ENCODE assay signal across 9 cellular contexts in the genomic region with DNA sequence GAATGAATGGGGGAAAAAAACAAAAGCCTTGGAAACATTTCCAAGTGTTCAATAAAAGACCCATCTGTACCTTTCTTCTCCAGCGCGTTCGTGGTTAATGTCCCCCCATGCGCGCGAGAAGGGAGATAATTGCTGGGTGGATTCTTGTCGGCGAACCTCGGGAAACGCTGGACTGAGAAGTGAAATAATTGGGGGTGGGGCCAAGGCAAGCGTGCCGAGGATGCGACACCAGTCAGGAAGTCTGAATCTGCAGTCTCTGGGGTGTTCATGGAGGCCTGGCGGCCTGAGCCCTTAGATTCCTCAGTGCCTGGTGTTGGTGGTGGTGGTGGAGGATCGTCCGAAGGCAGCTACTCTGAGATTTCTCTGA. TPM values are rescaled to one million over a fixed set of nuclear protein-coding genes. Genes with fewer than 3 reads are reported as not detected.
A peak's percentile ranks its signal among the peaks of the same experiment; 100 is the strongest.
DNase-seq lines count a peak whose midpoint lies in the region; TF ChIP-seq lines count a peak whose summit lies in the region.
"Had no signal": no experiment of that assay in that cellular context is flagged by ENCODE, and none has a peak within 500 bp of the region (broad histone marks: within the 10 kb centered on the region; RNA-seq: fewer than 3 reads in every experiment).

No MANE protein-coding gene starts in this region.

- POLR2A ChIA-PET in CD4-positive, alpha-beta memory T cell (lab: Charles Lee; ENCODE audit: partially characterized antibody) = no interaction called here

- no peaks in the 10 kb centered on the region for H3K36me3 Mint-ChIP-seq in CD4-positive, alpha-beta memory T cell

- H3K4me3 ChIP-seq in CD4-positive, alpha-beta memory T cell (ENCODE audit: low read length in 2 of 2) = no peak overlapping the region
- H3K4me3 ChIP-seq in H7 (ENCODE audit: insufficient read depth, low read depth, low read length) (peak overlapping the region; percentile 43; the same call in 1 of the 2 replicates), SJSA1 (peak overlapping the region; percentile 15; the same call in 1 of the 2 replicates), lower leg skin (ENCODE audit: low read depth, poor library complexity, severe bottlenecking) (no peak overlapping the region)

- CTCF ChIA-PET in CD4-positive, alpha-beta memory T cell (lab: Charles Lee; ENCODE audit: partially characterized antibody) = interaction anchor here (1.2 to 1.3 kb wide), 2 partner anchors 8 to 182 kb away, joined by 5 read pairs; no protein-coding TSS in a partner anchor

- no peak for TF ChIP-seq POLR2A in lower leg skin (IDR thresholded peaks at IDR 0.05)

- intact Hi-C loops in CD4-positive, alpha-beta memory T cell (cut with micrococcal nuclease) = loop anchor here (5.0 to 10.0 kb wide), 2 partner anchors 184 to 266 kb away; no protein-coding TSS in a partner anchor
- intact Hi-C loops in lower leg skin (cut with DNase I; ENCODE audit: low total_unique reads) = loop anchor here (10.0 kb wide), 1 partner anchor 56 kb away; no protein-coding TSS in a partner anchor

- H3K27me3 Mint-ChIP-seq in CD4-positive, alpha-beta memory T cell = peaks cover 38 to 51% of the 10 kb centered on the region in 2 donors

- H3K4me3 Mint-ChIP-seq in CD4-positive, alpha-beta memory T cell = peak overlapping the region in 7 of 8 donors; percentile 47 to 77 (median 71)

- H3K27ac ChIP-seq in CD4-positive, alpha-beta memory T cell (ENCODE audit: low read depth, low read length) = no peak overlapping the region
- no peak overlapping the region for H3K27ac ChIP-seq in SJSA1

- no peak for TF ChIP-seq CTCF in lower leg skin (IDR thresholded peaks at IDR 0.05)

- no peaks in the 10 kb centered on the region for H3K9me3 ChIP-seq in CD4-positive, alpha-beta memory T cell (ENCODE audit: control insufficient read depth in 1 of 2, low read length in 2 of 2)
- H3K9me3 ChIP-seq in SJSA1 (replicated peaks) = no peaks in the 10 kb centered on the region

- H3K36me3 ChIP-seq in CD4-positive, alpha-beta memory T cell (ENCODE audit: insufficient read depth, low read length) = no peaks in the 10 kb centered on the region
- H3K36me3 ChIP-seq in H7 (replicated peaks; ENCODE audit: control insufficient read depth, insufficient read depth, low read length) (no peaks in the 10 kb centered on the region), SJSA1 (no peaks in the 10 kb centered on the region)

- DNase-seq in CD4-positive, alpha-beta memory T cell = no peak
- DNase-seq in H7 (peak; percentile 63), SJSA1 (ENCODE audit: low read depth in 1 of 2, low spot score in 2 of 2) (no peak), left kidney (ENCODE audit: low read depth, low spot score) (peak; percentile 1), lower leg skin (ENCODE audit: low spot score in 2 of 2) (no peak), cortex of kidney (lab: John Stamatoyannopoulos, UW) (no peak)
- DNase-seq in NK-92 treated with Interleukin-12 subunit alpha and Interleukin-12 subunit beta, amount 100 ng/mL, for 24 hours (lab: John Stamatoyannopoulos, UW) = no peak
- DNase-seq in activated effector memory CD4-positive, alpha-beta T cell treated with anti-CD3 and anti-CD28 coated beads, Interleukin-2, amount 50 U/mL, for 16 hours = no peak
- DNase-seq: PC-3 had no signal

- 9 to 32% methylated on average over 16 of the region's 16 CpGs for WGBS in lower leg skin, 2 donors

- H3K27ac Mint-ChIP-seq in CD4-positive, alpha-beta memory T cell = no peak overlapping the region

- peaks cover 31% of the 10 kb centered on the region for H3K4me1 ChIP-seq in CD4-positive, alpha-beta memory T cell (ENCODE audit: insufficient read depth, low read length)
- no peaks in the 10 kb centered on the region; the same call in 1 of the 2 replicates for H3K4me1 ChIP-seq in SJSA1 (replicated peaks)

- peaks cover 0 to 9% (median 3%) of the 10 kb centered on the region in 8 donors for H3K9me3 Mint-ChIP-seq in CD4-positive, alpha-beta memory T cell

- H3K27me3 ChIP-seq in CD4-positive, alpha-beta memory T cell (ENCODE audit: insufficient read depth, low read length) = peaks cover 34% of the 10 kb centered on the region
- H3K27me3 ChIP-seq in H7 (ENCODE audit: control insufficient read depth, insufficient read depth, low read length) (peaks cover 92% of the 10 kb centered on the region), SJSA1 (replicated peaks) (peaks cover 23% of the 10 kb centered on the region)

- H3K4me1 Mint-ChIP-seq in CD4-positive, alpha-beta memory T cell = peaks cover 5 to 39% (median 28%) of the 10 kb centered on the region in 4 donors

RNA-seq across cellular contexts. Expression of a gene that starts 5.3 kb away (rescaled TPM):
- total RNA-seq in CD4-positive, alpha-beta memory T cell = not detected
- polyA plus RNA-seq in CD4-positive, alpha-beta memory T cell = not detected
- not detected in 2 replicates for total RNA-seq in H7 (2014; rRNA removed; shearing (Covaris generic))
- not detected in 2 replicates for total RNA-seq in SJSA1 (2014; rRNA removed; shearing (Covaris generic))
- not detected for total RNA-seq in lower leg skin
- total RNA-seq: PC-3 had no signal

Comparison
In these comparisons a context has a peak if more than half of its experiments do, and no peak if none do; other contexts are left out.
1. DNase-seq: peak in H7 (single experiment) and left kidney (single experiment); none in CD4-positive, alpha-beta memory T cell (0 of 5), SJSA1 (0 of 2), NK-92 treated with Interleukin-12 subunit alpha and Interleukin-12 subunit beta, amount 100 ng/mL, for 24 hours (single experiment), lower leg skin (0 of 2), cortex of kidney (single experiment) and activated effector memory CD4-positive, alpha-beta T cell treated with anti-CD3 and anti-CD28 coated beads, Interleukin-2, amount 50 U/mL, for 16 hours (single experiment).
2. H3K4me3 ChIP-seq: peak in H7 (single experiment) and SJSA1 (single experiment); none in CD4-positive, alpha-beta memory T cell (0 of 2) and lower leg skin (single experiment).